17 cellular contexts compared by ENCODE assay signal in genomic region chr1:56545711-56546110, GRCh38. TPM values are rescaled to one million over a fixed set of nuclear protein-coding genes. Genes with fewer than 3 reads are reported as not detected.
A peak's percentile ranks its signal among the peaks of the same experiment; 100 is the strongest.
DNase-seq lines count a peak whose midpoint lies in the region; ATAC-seq and TF ChIP-seq lines count a peak whose summit lies in the region.
"Had no signal": no experiment of that assay in that cellular context is flagged by ENCODE, and none has a peak within 500 bp of the region (broad histone marks: within the 10 kb centered on the region; RNA-seq: fewer than 3 reads in every experiment).

No MANE protein-coding gene starts in this region.

- H3K9me3 ChIP-seq in heart right ventricle: no peaks in the 10 kb centered on the region
- no peaks in the 10 kb centered on the region for H3K9me3 ChIP-seq in thyroid gland
- H3K9me3 ChIP-seq: BE2C, Peyer's patch had no signal

- no peaks in the 10 kb centered on the region for H3K36me3 Mint-ChIP-seq in activated T-cell treated with anti-CD3 and anti-CD28 coated beads, Interleukin-2, amount 50 U/mL, for 4 hours (ENCODE audit: insufficient read depth)
- H3K36me3 Mint-ChIP-seq: CD8-positive, alpha-beta T cell had no signal

- H3K27me3 Mint-ChIP-seq in activated T-cell treated with anti-CD3 and anti-CD28 coated beads, Interleukin-2, amount 50 U/mL, for 4 hours (ENCODE audit: low read depth): no peaks in the 10 kb centered on the region

- no peak overlapping the region for H3K4me3 Mint-ChIP-seq in activated T-cell treated with anti-CD3 and anti-CD28 coated beads, Interleukin-2, amount 50 U/mL, for 4 hours
- H3K4me3 Mint-ChIP-seq: CD8-positive, alpha-beta T cell had no signal

- TF ChIP-seq POLR2A in thyroid gland (IDR thresholded peaks at IDR 0.05): no peak

- DNase-seq in Right ventricle myocardium inferior (ENCODE audit: missing footprints) (no peak), cardiac septum (ENCODE audit: low spot score) (no peak), heart right ventricle (peak in 1 of 2 donors; percentile 36), mucosa of gallbladder (ENCODE audit: low spot score) (peak; percentile 30), thyroid gland (peak; percentile 87 to 90), NCI-H524 treated with DMSO at 0.1 percent for 48 hours (lab: John Stamatoyannopoulos, UW) (no peak)
- no peak for DNase-seq in activated T-cell treated with anti-CD3 and anti-CD28 coated beads, Interleukin-2, amount 50 U/mL, for 4 hours
- DNase-seq: 8988T; BE2C; CD8-positive, alpha-beta T cell; KBM-7; NCI-H1436 treated with DMSO at 0.1 percent for 48 hours; NCI-H2227 treated with DMSO at 0.1 percent for 48 hours; NCI-H524; Peyer's patch; SHP77 treated with DMSO at 0.1 percent for 48 hours had no signal

- WGBS in heart right ventricle, 2 donors: 56 to 61% methylated on average over 8 of the region's 8 CpGs
- 17 to 44% methylated on average over 8 of the region's 8 CpGs for WGBS in thyroid gland, 2 donors

- H3K36me3 ChIP-seq in heart right ventricle (peaks cover 0 to 2% (median 0%) of the 10 kb centered on the region in 9 donors), thyroid gland (no peaks in the 10 kb centered on the region)
- H3K36me3 ChIP-seq: BE2C, Peyer's patch had no signal

- no peaks in the 10 kb centered on the region for H3K4me1 Mint-ChIP-seq in activated T-cell treated with anti-CD3 and anti-CD28 coated beads, Interleukin-2, amount 50 U/mL, for 4 hours (ENCODE audit: low read depth)

- H3K4me3 ChIP-seq in heart right ventricle: no peak overlapping the region
- no peak overlapping the region for H3K4me3 ChIP-seq in thyroid gland (replicated peaks in 1 of 3)
- H3K4me3 ChIP-seq: Peyer's patch had no signal

- ATAC-seq in Right ventricle myocardium inferior: peak; percentile 75
- peak in 7 of 8 donors; percentile 49 to 82 (median 71) for ATAC-seq in heart right ventricle
- no peak for ATAC-seq in GM19467 (IDR thresholded peaks at IDR 0.05; ENCODE audit: unreplicated experiment)
- no peak for ATAC-seq in activated T-cell treated with anti-CD3 and anti-CD28 coated beads, Interleukin-2, amount 50 U/mL, for 4 hours
- ATAC-seq: CD8-positive, alpha-beta T cell had no signal

- no peaks in the 10 kb centered on the region for H3K9me3 Mint-ChIP-seq in activated T-cell treated with anti-CD3 and anti-CD28 coated beads, Interleukin-2, amount 50 U/mL, for 4 hours
- H3K9me3 Mint-ChIP-seq: CD8-positive, alpha-beta T cell had no signal

- TF ChIP-seq CTCF in heart right ventricle (IDR thresholded peaks at IDR 0.05) (no peak), thyroid gland (IDR thresholded peaks at IDR 0.05) (no peak)

- H3K27me3 ChIP-seq in heart right ventricle (no peaks in the 10 kb centered on the region), thyroid gland (no peaks in the 10 kb centered on the region)
- H3K27me3 ChIP-seq: BE2C, Peyer's patch had no signal

- peaks cover 32 to 99% (median 90%) of the 10 kb centered on the region in 9 donors for H3K4me1 ChIP-seq in heart right ventricle
- peaks cover 93 to 97% of the 10 kb centered on the region in 2 donors for H3K4me1 ChIP-seq in thyroid gland
- H3K4me1 ChIP-seq: BE2C had no signal

- peak overlapping the region; percentile 20 to 85 (median 72) for H3K27ac ChIP-seq in heart right ventricle
- peak overlapping the region; percentile 64 to 78 (median 76) for H3K27ac ChIP-seq in thyroid gland
- H3K27ac ChIP-seq: Peyer's patch had no signal

- intact Hi-C loops in Right ventricle myocardium inferior (cut with DNase I): loop anchor here (5.0 kb wide), 1 partner anchor 38 kb away; no protein-coding TSS in a partner anchor
- intact Hi-C loops in cardiac septum (cut with DNase I): no loop called here
- intact Hi-C loops in heart right ventricle (cut with DNase I): loop anchor here in 1 of 10 donors (5.0 kb wide), 1 partner anchor 38 kb away; no protein-coding TSS in a partner anchor
- intact Hi-C loops in thyroid gland (cut with DNase I): no loop called here

RNA-seq across cellular contexts. Expression of gene PLPP3, which starts 33.7 kb away (rescaled TPM):
- total RNA-seq in Right ventricle myocardium inferior (143 TPM), cardiac septum (61.0 TPM), heart right ventricle (100 to 1,000 TPM in 2 of 10 donors, 10 to 100 TPM in 8; 59.4 to 136 (median 81.4) TPM), mucosa of gallbladder (68.2 TPM), thyroid gland (100 to 1,000 TPM; 257 to 764 (median 675) TPM)
- polyA plus RNA-seq in heart right ventricle: 10 to 100 TPM; 16.2 to 61.2 TPM
- under 1 TPM; 0.20 to 0.49 (median 0.24) TPM for total RNA-seq in activated T-cell treated with anti-CD3 and anti-CD28 coated beads, Interleukin-2, amount 50 U/mL, for 4 hours
- total RNA-seq: CD8-positive, alpha-beta T cell had no signal

Comparison
In these comparisons a context has a peak if more than half of its experiments do, and no peak if none do; other contexts are left out.
1. ATAC-seq: peak in Right ventricle myocardium inferior (single experiment) and heart right ventricle (7 of 8); none in GM19467 (single experiment) and activated T-cell treated with anti-CD3 and anti-CD28 coated beads, Interleukin-2, amount 50 U/mL, for 4 hours (0 of 2).
2. DNase-seq: peak in mucosa of gallbladder (single experiment) and thyroid gland (2 of 2); none in Right ventricle myocardium inferior (single experiment), cardiac septum (single experiment), NCI-H524 treated with DMSO at 0.1 percent for 48 hours (single experiment) and activated T-cell treated with anti-CD3 and anti-CD28 coated beads, Interleukin-2, amount 50 U/mL, for 4 hours (single experiment).
3. RNA of gene PLPP3, which starts 33.7 kb away (total RNA-seq): 257 to 764 TPM in thyroid gland, 143 TPM in Right ventricle myocardium inferior (single experiment), 59.4 to 136 TPM in heart right ventricle, 68.2 TPM in mucosa of gallbladder (single experiment) and 61.0 TPM in cardiac septum (single experiment); 0.20 to 0.49 TPM in activated T-cell treated with anti-CD3 and anti-CD28 coated beads, Interleukin-2, amount 50 U/mL, for 4 hours; every median in the first group is over 10 times any median in the second.